Comparison of ENCODE assay signal across 12 cellular contexts in genomic region chr22:46769706-46770105, GRCh38. TPM values are rescaled to one million over a fixed set of nuclear protein-coding genes. Genes with fewer than 3 reads are reported as not detected.
DNase-seq lines count a peak whose midpoint lies in the region; ATAC-seq and TF ChIP-seq lines count a peak whose summit lies in the region.
"Had no signal": no experiment of that assay in that cellular context is flagged by ENCODE, and none has a peak within 500 bp of the region (broad histone marks: within the 10 kb centered on the region; RNA-seq: fewer than 3 reads in every experiment).

No MANE protein-coding gene starts in this region.

- H3K27ac ChIP-seq in cardiac muscle cell: peak overlapping the region; percentile 80
- H3K27ac ChIP-seq in angular gyrus (ENCODE audit: low read depth, low read length): peak overlapping the region; percentile 72
- H3K27ac ChIP-seq in muscle layer of duodenum (ENCODE audit: low read length): peak overlapping the region; percentile 71

- H3K27ac Mint-ChIP-seq in type B pancreatic cell: peak overlapping the region; percentile 56

- no peak for DNase-seq in cardiac muscle cell (ENCODE audit: low read depth in 1 of 2, low spot score in 1 of 2)
- DNase-seq in Right ventricle myocardium superior: no peak
- no peak for DNase-seq in type B pancreatic cell (ENCODE audit: extremely low spot score, unreplicated experiment)
- DNase-seq in NCI-H1436 treated with DMSO at 0.1 percent for 48 hours (lab: John Stamatoyannopoulos, UW): no peak
- DNase-seq: effector CD4-positive, alpha-beta T cell; IMR-90; NCI-H2227 treated with DMSO at 0.1 percent for 48 hours had no signal

- H3K36me3 ChIP-seq in cardiac muscle cell: no peaks in the 10 kb centered on the region
- H3K36me3 ChIP-seq in muscle layer of duodenum (ENCODE audit: control insufficient read depth in 1 of 2, insufficient read depth in 2 of 2, low read length in 2 of 2): no peaks in the 10 kb centered on the region

- intact Hi-C loops in Right ventricle myocardium superior (cut with DNase I): no loop called here

- H3K9me3 ChIP-seq in cardiac muscle cell (ENCODE audit: low read depth) (no peaks in the 10 kb centered on the region), muscle layer of duodenum (ENCODE audit: control insufficient read depth in 1 of 2, low read length in 2 of 2) (no peaks in the 10 kb centered on the region)
- H3K9me3 ChIP-seq: neutrophil had no signal

- no peak overlapping the region for H3K4me3 ChIP-seq in cardiac muscle cell
- H3K4me3 ChIP-seq in muscle layer of duodenum (ENCODE audit: low read depth in 1 of 2, low read length in 2 of 2): no peak overlapping the region

- no peak for TF ChIP-seq CTCF in cardiac muscle cell (IDR thresholded peaks at IDR 0.05; ENCODE audit: low read depth, low read length)
- no peak for TF ChIP-seq CTCF in type B pancreatic cell (conservative IDR thresholded peaks at IDR 0.05)

- no peaks in the 10 kb centered on the region for H3K9me3 Mint-ChIP-seq in type B pancreatic cell

- no peaks in the 10 kb centered on the region for H3K36me3 Mint-ChIP-seq in type B pancreatic cell

- no peaks in the 10 kb centered on the region for H3K27me3 Mint-ChIP-seq in type B pancreatic cell

- H3K4me1 Mint-ChIP-seq in type B pancreatic cell (ENCODE audit: unreplicated experiment): peaks cover 26% of the 10 kb centered on the region

- no peak for ATAC-seq in Right ventricle myocardium superior (ENCODE audit: poor library complexity)
- no peak for ATAC-seq in HG02588 (IDR thresholded peaks at IDR 0.05; ENCODE audit: unreplicated experiment)
- no peak for ATAC-seq in GM21515 (IDR thresholded peaks at IDR 0.05; ENCODE audit: unreplicated experiment)

- H3K27me3 ChIP-seq in cardiac muscle cell (no peaks in the 10 kb centered on the region), muscle layer of duodenum (ENCODE audit: low read depth, low read length) (no peaks in the 10 kb centered on the region)
- H3K27me3 ChIP-seq: neutrophil had no signal

- H3K4me1 ChIP-seq in cardiac muscle cell (ENCODE audit: low read depth) (peaks cover 10% of the 10 kb centered on the region), muscle layer of duodenum (ENCODE audit: control insufficient read depth in 1 of 2, insufficient read depth in 2 of 2, low read length in 2 of 2) (peaks cover 15 to 18% of the 10 kb centered on the region in 2 donors)

- no peak overlapping the region for H3K4me3 Mint-ChIP-seq in type B pancreatic cell

RNA-seq across cellular contexts. Expression of gene TBC1D22A, which starts 7.3 kb away (rescaled TPM):
- total RNA-seq in cardiac muscle cell (16.2 and 16.6 TPM in 2 replicates), Right ventricle myocardium superior (14.0 TPM), type B pancreatic cell (ENCODE audit: low replicate concordance) (16.2 and 24.6 TPM in 2 replicates)
- 15.2 and 18.5 TPM in 2 replicates for polyA plus RNA-seq in cardiac muscle cell

RNA-seq across cellular contexts. Expression of gene CERK, which starts 31.7 kb away (rescaled TPM):
- total RNA-seq in cardiac muscle cell (65.4 and 74.9 TPM in 2 replicates), Right ventricle myocardium superior (69.0 TPM), type B pancreatic cell (ENCODE audit: low replicate concordance) (43.3 and 67.5 TPM in 2 replicates)
- 37.2 and 53.7 TPM in 2 replicates for polyA plus RNA-seq in cardiac muscle cell
